Comparison of ENCODE assay signal across 13 cellular contexts in genomic region chr1:46611691-46612221, GRCh38. TPM values are rescaled to one million over a fixed set of nuclear protein-coding genes. Genes with fewer than 3 reads are reported as not detected.
A peak's percentile ranks its signal among the peaks of the same experiment; 100 is the strongest.
DNase-seq lines count a peak whose midpoint lies in the region; ATAC-seq and TF ChIP-seq lines count a peak whose summit lies in the region.
"Had no signal": no experiment of that assay in that cellular context is flagged by ENCODE, and none has a peak within 500 bp of the region (broad histone marks: within the 10 kb centered on the region; RNA-seq: fewer than 3 reads in every experiment).

No MANE protein-coding gene starts in this region.

- ATAC-seq in HG03139 (IDR thresholded peaks at IDR 0.05; ENCODE audit: unreplicated experiment) = no peak
- ATAC-seq in CD4-positive, alpha-beta T cell (ENCODE audit: poor library complexity) = no peak
- ATAC-seq: mucosa of descending colon had no signal

- WGBS in esophagus muscularis mucosa = 73% methylated on average over 6 of the region's 7 CpGs
- 69% methylated on average over 7 of the region's 7 CpGs for WGBS in smooth muscle cell (ENCODE audit: low lambda C conversion rate)

- CTCF ChIA-PET in HEK293 (lab: Yijun Ruan, JAX) = interaction anchor here (2.7 kb wide), 1 partner anchor 10 kb away, joined by 8 read pairs; no protein-coding TSS in a partner anchor
- CTCF ChIA-PET in CD4-positive, alpha-beta T cell (lab: Charles Lee) = no interaction called here
- CTCF ChIA-PET in A673 (lab: Charles Lee) = no interaction called here

- no peaks in the 10 kb centered on the region for H3K9me3 ChIP-seq in HEK293 (ENCODE audit: control insufficient read depth, insufficient read depth, low read depth, low read length)
- no peaks in the 10 kb centered on the region for H3K9me3 ChIP-seq in esophagus muscularis mucosa
- H3K9me3 ChIP-seq in smooth muscle cell (replicated peaks; ENCODE audit: low read depth) = no peaks in the 10 kb centered on the region
- no peaks in the 10 kb centered on the region for H3K9me3 ChIP-seq in CD4-positive, alpha-beta T cell (ENCODE audit: control insufficient read depth, low read length)
- no peaks in the 10 kb centered on the region for H3K9me3 ChIP-seq in A673 (ENCODE audit: low read depth, low read length, poor library complexity, severe bottlenecking)
- H3K9me3 ChIP-seq: mucosa of descending colon, testis had no signal

- no peak overlapping the region for H3K27ac Mint-ChIP-seq in CD4-positive, alpha-beta T cell

- peaks cover 9% of the 10 kb centered on the region for H3K79me2 ChIP-seq in smooth muscle cell (ENCODE audit: low read depth)

- no peak overlapping the region for H3K4me3 Mint-ChIP-seq in CD4-positive, alpha-beta T cell

- DNase-seq in SW480 (ENCODE audit: low spot score) = peak; percentile 11
- no peak for DNase-seq in esophagus muscularis mucosa (ENCODE audit: extremely low spot score)
- no peak for DNase-seq in smooth muscle cell (lab: John Stamatoyannopoulos, UW; ENCODE audit: unreplicated experiment)
- no peak for DNase-seq in NCI-H2081 treated with DMSO at 0.1 percent for 48 hours (lab: John Stamatoyannopoulos, UW)
- no peak for DNase-seq in CD4-positive, alpha-beta T cell
- DNase-seq in A673 (ENCODE audit: low spot score) = no peak
- DNase-seq: activated CD4-positive, alpha-beta T cell treated with anti-CD3 and anti-CD28 coated beads for 1 hour; mucosa of descending colon; stimulated activated CD4-positive, alpha-beta T cell treated with anti-CD3 and anti-CD28 coated beads, Interleukin-1b, Interleukin-23, amount 100 ng/mL, for 48 hours; testis had no signal

- no peaks in the 10 kb centered on the region for H3K4me1 ChIP-seq in HEK293 (ENCODE audit: control insufficient read depth, insufficient read depth, low read length)
- peaks cover 58 to 66% (median 61%) of the 10 kb centered on the region in 4 donors for H3K4me1 ChIP-seq in esophagus muscularis mucosa
- H3K4me1 ChIP-seq in smooth muscle cell (ENCODE audit: low read depth) = peaks cover 18% of the 10 kb centered on the region
- H3K4me1 ChIP-seq in A673 (ENCODE audit: insufficient read depth, low read length, poor library complexity, severe bottlenecking) = peaks cover 12% of the 10 kb centered on the region

- H3F3A ChIP-seq in smooth muscle cell (ENCODE audit: low read depth) = no peaks in the 10 kb centered on the region

- H3K4me1 Mint-ChIP-seq in CD4-positive, alpha-beta T cell (ENCODE audit: low read depth) = peaks cover 58% of the 10 kb centered on the region

- peak overlapping the region; percentile 14 for H3K4me2 ChIP-seq in smooth muscle cell

- intact Hi-C loops in esophagus muscularis mucosa (cut with DNase I) = no loop called here
- intact Hi-C loops in CD4-positive, alpha-beta T cell (cut with DNase I, micrococcal nuclease) = no loop called here
- intact Hi-C loops in A673 (cut with micrococcal nuclease; ENCODE audit: unreplicated experiment) = no loop called here

- no peak overlapping the region for H3K4me3 ChIP-seq in HEK293 (ENCODE audit: low read depth, low read length)
- no peak overlapping the region for H3K4me3 ChIP-seq in esophagus muscularis mucosa
- H3K4me3 ChIP-seq in smooth muscle cell = no peak overlapping the region
- no peak overlapping the region for H3K4me3 ChIP-seq in A673 (ENCODE audit: low read depth, low read length, poor library complexity, severe bottlenecking)
- H3K4me3 ChIP-seq: mucosa of descending colon, testis had no signal

- BruUV-seq in A673 (replicated peaks; lab: Mats Ljungman, UMichigan) = no TSS peak

- TF ChIP-seq CTCF in HEK293 (tag by site-specific recombination; IDR thresholded peaks at IDR 0.05) = no peak
- TF ChIP-seq CTCF in esophagus muscularis mucosa (IDR thresholded peaks at IDR 0.05) = no peak
- no peak for TF ChIP-seq CTCF in smooth muscle cell (IDR thresholded peaks at IDR 0.05; ENCODE audit: borderline replicate concordance, insufficient read depth, poor library complexity, severe bottlenecking)
- TF ChIP-seq CTCF in CD4-positive, alpha-beta T cell (IDR thresholded peaks at IDR 0.05) = no peak
- no peak for TF ChIP-seq CTCF in A673 (conservative IDR thresholded peaks at IDR 0.05; ENCODE audit: low read depth, low read length)

- H3K36me3 Mint-ChIP-seq in CD4-positive, alpha-beta T cell (ENCODE audit: low read depth) = peaks cover 42% of the 10 kb centered on the region

- H3K9me3 Mint-ChIP-seq in CD4-positive, alpha-beta T cell = no peaks in the 10 kb centered on the region

- H3K27me3 Mint-ChIP-seq in CD4-positive, alpha-beta T cell = no peaks in the 10 kb centered on the region

- POLR2A ChIA-PET in HEK293 (lab: Yijun Ruan, JAX) = interaction anchor here (0.8 to 8.9 kb wide), 2 partner anchors 7 to 11 kb away, joined by 3 to 77 read pairs; partner anchors contain the start of gene MKNK1
- POLR2A ChIA-PET in CD4-positive, alpha-beta T cell (lab: Charles Lee) = no interaction called here
- POLR2A ChIA-PET in A673 (lab: Charles Lee; ENCODE audit: low non-redundant PET) = no interaction called here

- H4K20me1 ChIP-seq in smooth muscle cell (ENCODE audit: low read depth) = peaks cover 36% of the 10 kb centered on the region

- H3K36me3 ChIP-seq in HEK293 (ENCODE audit: control insufficient read depth in 2 of 2, insufficient read depth in 1 of 2, low read length in 2 of 2) (peaks cover 0 to 9% of the 10 kb centered on the region in 2 experiments; a peak in 1 of 3 replicates), esophagus muscularis mucosa (peaks cover 22 to 53% (median 41%) of the 10 kb centered on the region in 4 donors), smooth muscle cell (ENCODE audit: low read depth) (no peaks in the 10 kb centered on the region), A673 (ENCODE audit: insufficient read depth, low read length, poor library complexity, severe bottlenecking) (no peaks in the 10 kb centered on the region)

- H3K9ac ChIP-seq in smooth muscle cell (ENCODE audit: low read depth) = peak overlapping the region; percentile 8

- no peak for TF ChIP-seq EP300 in esophagus muscularis mucosa (IDR thresholded peaks at IDR 0.05)

- no peak overlapping the region for H3K27ac ChIP-seq in HEK293 (ENCODE audit: extremely low read depth, low read depth, low read length)
- H3K27ac ChIP-seq in esophagus muscularis mucosa (replicated peaks in 1 of 4) = peak overlapping the region; percentile 5 to 41 (median 22)
- peak overlapping the region; percentile 62 for H3K27ac ChIP-seq in smooth muscle cell (ENCODE audit: low read depth)
- no peak overlapping the region for H3K27ac ChIP-seq in CD4-positive, alpha-beta T cell (ENCODE audit: low read depth, low read length)
- H3K27ac ChIP-seq in A673 (ENCODE audit: low read depth, low read length, poor library complexity, severe bottlenecking) = no peak overlapping the region
- H3K27ac ChIP-seq: testis had no signal

- TF ChIP-seq POLR2A in esophagus muscularis mucosa (IDR thresholded peaks at IDR 0.05; ENCODE audit: low read depth) = no peak

- H2AFZ ChIP-seq in smooth muscle cell (ENCODE audit: low read depth) = no peak overlapping the region

- H3K27me3 ChIP-seq in esophagus muscularis mucosa (no peaks in the 10 kb centered on the region), smooth muscle cell (ENCODE audit: low read depth) (no peaks in the 10 kb centered on the region), A673 (replicated peaks; ENCODE audit: insufficient read depth, low read depth, low read length, poor library complexity) (no peaks in the 10 kb centered on the region)
- H3K27me3 ChIP-seq in CD4-positive, alpha-beta T cell (ENCODE audit: control insufficient read depth, insufficient read depth, low read length) = no peaks in the 10 kb centered on the region
- H3K27me3 ChIP-seq: testis had no signal

TF ChIP-seq in HEK293, 187 proteins besides CTCF, POLR2A, EP300 and RAD21 (continues in another document):
- TF ChIP-seq ZNF112 (tag by site-specific recombination; IDR thresholded peaks at IDR 0.05) = no peak
- no peak for TF ChIP-seq KLF8 (tag by site-specific recombination; IDR thresholded peaks at IDR 0.05)
- TF ChIP-seq ZIC2 (tag by site-specific recombination; IDR thresholded peaks at IDR 0.05) = peak; percentile 53
- no peak for TF ChIP-seq IKZF3 (tag by site-specific recombination; IDR thresholded peaks at IDR 0.05)
- TF ChIP-seq ZNF837 (tag by site-specific recombination; IDR thresholded peaks at IDR 0.05) = no peak
- no peak for TF ChIP-seq ZEB2 (tag by site-specific recombination; IDR thresholded peaks at IDR 0.05)
- TF ChIP-seq ZNF292 (tag by site-specific recombination; IDR thresholded peaks at IDR 0.05; ENCODE audit: borderline replicate concordance, low read depth) = no peak
- no peak for TF ChIP-seq ZSCAN4 (tag by site-specific recombination; IDR thresholded peaks at IDR 0.05)
- no peak for TF ChIP-seq ZBTB48 (tag by site-specific recombination; IDR thresholded peaks at IDR 0.05)
- no peak for TF ChIP-seq GFI1B (tag by site-specific recombination; IDR thresholded peaks at IDR 0.05)
- no peak for TF ChIP-seq ZNF302 (tag by site-specific recombination; IDR thresholded peaks at IDR 0.05; ENCODE audit: low read depth)
- TF ChIP-seq ZNF707 (tag by site-specific recombination; IDR thresholded peaks at IDR 0.05) = no peak
- TF ChIP-seq SP7 (tag by site-specific recombination; IDR thresholded peaks at IDR 0.05) = no peak

RNA-seq across cellular contexts. Expression of gene MOB3C, which starts 4.9 kb away (rescaled TPM):
- 10 to 100 TPM; 19.5 to 27.0 (median 24.4) TPM for total RNA-seq in esophagus muscularis mucosa
- total RNA-seq in smooth muscle cell = 5.3 and 9.3 TPM in 2 replicates
- 5.5 and 8.8 TPM in 2 replicates for polyA plus RNA-seq in smooth muscle cell
- total RNA-seq in CD4-positive, alpha-beta T cell = 1 to 10 TPM; 6.7 to 7.8 TPM
- total RNA-seq in A673 (2021) = 2.5 and 3.7 TPM in 2 replicates

RNA-seq across cellular contexts. Expression of gene MKNK1, which starts 7.7 kb away (rescaled TPM):
- total RNA-seq in esophagus muscularis mucosa (10 to 100 TPM; 27.7 to 37.0 (median 29.3) TPM), smooth muscle cell (17.9 and 18.7 TPM in 2 replicates), A673 (2021) (22.7 and 32.0 TPM in 2 replicates)
- polyA plus RNA-seq in smooth muscle cell = 11.7 and 17.2 TPM in 2 replicates
- 10 to 100 TPM; 27.1 to 29.6 TPM for total RNA-seq in CD4-positive, alpha-beta T cell

RNA-seq across cellular contexts. Expression of gene ATPAF1, which starts 56.4 kb away (rescaled TPM):
- 10 to 100 TPM; 64.4 to 88.0 (median 68.5) TPM for total RNA-seq in esophagus muscularis mucosa
- total RNA-seq in smooth muscle cell = 22.2 and 30.8 TPM in 2 replicates
- 31.2 and 35.3 TPM in 2 replicates for polyA plus RNA-seq in smooth muscle cell
- total RNA-seq in CD4-positive, alpha-beta T cell = 10 to 100 TPM; 10.1 to 12.4 TPM
- total RNA-seq in A673 (2021) = 41.7 and 51.9 TPM in 2 replicates

RNA-seq across cellular contexts. Expression of gene TEX38, which starts 59.9 kb away (rescaled TPM):
- total RNA-seq in esophagus muscularis mucosa (not detected), smooth muscle cell (not detected in 2 replicates), A673 (2021) (not detected in 2 replicates)
- 0.69 TPM in 1 of 2 replicates, not detected in the other for polyA plus RNA-seq in smooth muscle cell
- not detected for total RNA-seq in CD4-positive, alpha-beta T cell
- total RNA-seq: mucosa of descending colon had no signal
- polyA plus RNA-seq: adipose tissue had no signal

Comparison
In these comparisons a context has a peak if more than half of its experiments do, and no peak if none do; other contexts are left out.
1. H3K27ac ChIP-seq: peak in esophagus muscularis mucosa (4 of 4) and smooth muscle cell (single experiment); none in HEK293 (single experiment), CD4-positive, alpha-beta T cell (single experiment) and A673 (single experiment).